ENCODE assay signal across 8 cellular contexts in genomic region chr12:6890789-6891624, GRCh38. TPM values are rescaled to one million over a fixed set of nuclear protein-coding genes. Genes with fewer than 3 reads are reported as not detected.
A peak's percentile ranks its signal among the peaks of the same experiment; 100 is the strongest.
DNase-seq lines count a peak whose midpoint lies in the region; ATAC-seq and TF ChIP-seq lines count a peak whose summit lies in the region.

No MANE protein-coding gene starts in this region.

- POLR2A ChIA-PET in OCI-LY7 (lab: Charles Lee) = interaction anchor here (0.6 to 2.5 kb wide), 12 partner anchors 8 to 55 kb away, joined by 3 to 17 read pairs (median 4); partner anchors contain the start of genes C12orf57, CDCA3, LRRC23 and RNU7-1

- H3K79me2 ChIP-seq in OCI-LY7 (ENCODE audit: insufficient read depth, low read depth, low read length) = no peaks in the 10 kb centered on the region

- H3K4me3 ChIP-seq in OCI-LY7 (ENCODE audit: low read depth, low read length, poor library complexity, severe bottlenecking) (peak overlapping the region; percentile 66), mucosa of rectum (ENCODE audit: low read length in 2 of 2) (peak overlapping the region; percentile 85 to 86)

- no TSS peak for BruUV-seq in OCI-LY7 (replicated peaks; lab: Mats Ljungman, UMichigan)

- H3K4me1 Mint-ChIP-seq in IgD-negative memory B cell = peaks cover 4 to 11% (median 8%) of the 10 kb centered on the region in 3 donors

- CTCF ChIA-PET in OCI-LY7 (lab: Charles Lee; ENCODE audit: unreplicated experiment) = interaction anchor here (0.6 to 2.0 kb wide), 8 partner anchors 9 to 51 kb away, joined by 3 to 17 read pairs (median 4); partner anchors contain the start of genes SPSB2 and TPI1

- H3K9me3 ChIP-seq in OCI-LY7 (ENCODE audit: low read length) (no peaks in the 10 kb centered on the region), mucosa of rectum (ENCODE audit: control insufficient read depth in 2 of 2, low read length in 2 of 2) (no peaks in the 10 kb centered on the region)

- no peaks in the 10 kb centered on the region for H3K9me3 Mint-ChIP-seq in IgD-negative memory B cell

- no peaks in the 10 kb centered on the region for H3K27me3 Mint-ChIP-seq in IgD-negative memory B cell

- peak overlapping the region; percentile 93 to 95 (median 93) for H3K27ac Mint-ChIP-seq in IgD-negative memory B cell

- H3K9ac ChIP-seq in mucosa of rectum (ENCODE audit: low read depth in 1 of 2, low read length in 2 of 2) = peak overlapping the region; percentile 86 to 90

- H3K4me1 ChIP-seq in OCI-LY7 (ENCODE audit: insufficient read depth, low read length, poor library complexity, severe bottlenecking) = peaks cover 28% of the 10 kb centered on the region
- peaks cover 8 to 11% of the 10 kb centered on the region in 2 donors for H3K4me1 ChIP-seq in mucosa of rectum (ENCODE audit: control insufficient read depth in 2 of 2, insufficient read depth in 2 of 2, low read length in 2 of 2)

- H3K9me2 ChIP-seq in OCI-LY7 (ENCODE audit: insufficient read depth, low read length) = no peaks in the 10 kb centered on the region

- peak overlapping the region; percentile 82 to 95 (median 93) for H3K4me3 Mint-ChIP-seq in IgD-negative memory B cell

- DNase-seq in DMS53 (lab: John Stamatoyannopoulos, UW) (peak; percentile 100), OCI-LY7 (ENCODE audit: low spot score) (peak; percentile 98), activated T-cell treated with anti-CD3 and anti-CD28 coated beads for 4 hours (peak; percentile 97), epithelial cell of prostate (ENCODE audit: low read depth, low spot score) (no peak)
- peak; percentile 96 to 97 for DNase-seq in stimulated activated CD8-positive, alpha-beta memory T cell treated with anti-CD3 and anti-CD28 coated beads, Interleukin-4, amount 100 ng/mL, for 4 hours (ENCODE audit: low read depth in 2 of 2, low spot score in 1 of 2)

- no peaks in the 10 kb centered on the region for H4K20me1 ChIP-seq in OCI-LY7 (ENCODE audit: insufficient read depth, low read length)

- H2AFZ ChIP-seq in OCI-LY7 (ENCODE audit: low read length) = peak overlapping the region; percentile 78; the same call in 1 of the 2 replicates

- intact Hi-C loops in OCI-LY7 (cut with micrococcal nuclease; ENCODE audit: unreplicated experiment) = loop anchor here (1.0 to 2.0 kb wide), 5 partner anchors 18 to 46 kb away; partner anchors contain the start of genes CDCA3, ENO2 and SPSB2

- H3K27ac ChIP-seq in OCI-LY7 (ENCODE audit: low read depth, low read length, poor library complexity, severe bottlenecking) = peak overlapping the region; percentile 81
- peak overlapping the region; percentile 63 for H3K27ac ChIP-seq in epithelial cell of prostate
- H3K27ac ChIP-seq in mucosa of rectum (ENCODE audit: low read depth in 2 of 2, low read length in 2 of 2) = peak overlapping the region; percentile 88 to 94

- peak; percentile 82 for TF ChIP-seq CTCF in OCI-LY7 (conservative IDR thresholded peaks at IDR 0.05; ENCODE audit: low read length)

- peaks cover 3% of the 10 kb centered on the region for H3K36me3 Mint-ChIP-seq in IgD-negative memory B cell

- peak overlapping the region; percentile 72 for H3K4me2 ChIP-seq in OCI-LY7 (ENCODE audit: low read length)

- peak; percentile 95 for ATAC-seq in GM21529 (IDR thresholded peaks at IDR 0.05; ENCODE audit: unreplicated experiment)

- H3K27me3 ChIP-seq in mucosa of rectum (ENCODE audit: control insufficient read depth in 2 of 2, insufficient read depth in 2 of 2, low read length in 2 of 2) = no peaks in the 10 kb centered on the region

- H3K36me3 ChIP-seq in OCI-LY7 (ENCODE audit: insufficient read depth, low read length) (no peaks in the 10 kb centered on the region), mucosa of rectum (ENCODE audit: control insufficient read depth in 2 of 2, insufficient read depth in 2 of 2, low read length in 2 of 2) (no peaks in the 10 kb centered on the region)

RNA-seq across cellular contexts. Expression of gene LRRC23, which starts 13.6 kb away (rescaled TPM):
- 4.9 TPM for polyA plus RNA-seq in IgD-negative memory B cell
- 15.7 and 17.7 TPM in 2 replicates for total RNA-seq in OCI-LY7 (2014; rRNA removed; shearing (Covaris generic))
- total RNA-seq in OCI-LY7 (2022) = 19.8 and 20.2 TPM in 2 replicates

RNA-seq across cellular contexts. Expression of gene SPSB2, which starts 17.9 kb away (rescaled TPM):
- polyA plus RNA-seq in IgD-negative memory B cell = 10.6 TPM
- total RNA-seq in OCI-LY7 (2014; rRNA removed; shearing (Covaris generic)) = 7.8 and 8.3 TPM in 2 replicates
- total RNA-seq in OCI-LY7 (2022) = 8.5 and 10.8 TPM in 2 replicates

RNA-seq across cellular contexts. Expression of gene ENO2, which starts 23.4 kb away (rescaled TPM):
- polyA plus RNA-seq in IgD-negative memory B cell = 21.7 TPM
- total RNA-seq in OCI-LY7 (2014; rRNA removed; shearing (Covaris generic)) = 24.9 and 29.3 TPM in 2 replicates
- total RNA-seq in OCI-LY7 (2022) = 79.6 and 89.5 TPM in 2 replicates

RNA-seq across cellular contexts. Expression of gene TPI1, which starts 23.7 kb away (rescaled TPM):
- polyA plus RNA-seq in IgD-negative memory B cell = 490 TPM
- 596 and 608 TPM in 2 replicates for total RNA-seq in OCI-LY7 (2014; rRNA removed; shearing (Covaris generic))
- total RNA-seq in OCI-LY7 (2022) = 519 and 801 TPM in 2 replicates

RNA-seq across cellular contexts. Expression of gene ATN1, which starts 36.8 kb away (rescaled TPM):
- polyA plus RNA-seq in IgD-negative memory B cell = 1.4 TPM
- total RNA-seq in OCI-LY7 (2014; rRNA removed; shearing (Covaris generic)) = 0.98 and 3.1 TPM in 2 replicates
- 4.9 and 6.7 TPM in 2 replicates for total RNA-seq in OCI-LY7 (2022)
